In the genomic region with DNA sequence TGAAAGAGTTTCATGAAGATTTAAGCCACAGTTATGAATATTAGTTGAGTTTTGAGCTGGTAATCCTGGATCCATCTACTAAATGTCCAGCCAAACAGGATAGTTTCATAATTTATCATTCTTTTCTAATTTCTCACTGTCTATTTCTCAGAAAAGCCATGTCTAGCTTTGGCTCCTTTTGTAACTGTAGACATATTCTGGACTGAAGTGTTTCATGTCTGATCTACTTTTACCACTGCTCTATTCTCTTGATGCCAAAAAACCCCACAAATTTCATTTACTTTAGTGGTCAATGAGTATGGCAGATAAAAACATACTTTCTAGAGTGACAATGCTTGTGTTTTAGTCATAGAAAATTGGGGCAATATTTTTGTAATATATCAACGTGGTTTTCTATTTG, we compare ENCODE assay signal across 23 cellular contexts.
"Had no signal": no experiment of that assay in that cellular context is flagged by ENCODE, and none has a peak within 500 bp of the region (broad histone marks: within the 10 kb centered on the region; RNA-seq: fewer than 3 reads in every experiment).

No MANE protein-coding gene starts in this region.

- H3K9ac ChIP-seq: KMS-11 had no signal

- H3K9me3 ChIP-seq: MG63 had no signal

- H3K4me2 ChIP-seq: KMS-11 had no signal

- DNase-seq: activated CD4-positive, alpha-beta T cell treated with anti-CD3 and anti-CD28 coated beads for 4 hours; activated CD8-positive, alpha-beta memory T cell treated with anti-CD3 and anti-CD28 coated beads, Interleukin-2, amount 50 U/mL, for 48 hours; activated CD8-positive, alpha-beta T cell treated with anti-CD3 and anti-CD28 coated beads, Interleukin-2, amount 10 ng/mL, durations not matched to agents 7 days and 5 days; activated gamma-delta T cell; activated naive CD4-positive, alpha-beta T cell treated with anti-CD3 and anti-CD28 coated beads for 36 hours; activated T-cell treated with anti-CD3 and anti-CD28 coated beads, Interleukin-2, amount 50 U/mL, for 1 hour; amygdala; MG63; NCI-H1092 treated with DMSO at 0.1 percent for 48 hours; NCI-H1417 treated with DMSO at 0.1 percent for 48 hours; NCI-H1694 treated with DMSO at 0.1 percent for 48 hours; NCI-H2029 treated with DMSO at 0.1 percent for 48 hours; NCI-H345; NCI-H510A; NCI-H526 treated with DMSO at 0.1 percent for 48 hours; NCI-H82; SIG-M5; T-helper 17 cell; WERI-Rb-1 had no signal

- H3K36me3 ChIP-seq: MG63, WERI-Rb-1 had no signal

- H3K27ac ChIP-seq: KMS-11, WERI-Rb-1 had no signal

- ATAC-seq: activated CD8-positive, alpha-beta T cell treated with anti-CD3 and anti-CD28 coated beads, Interleukin-2, amount 10 ng/mL, durations not matched to agents 7 days and 5 days; T-helper 17 cell had no signal

- H3K9me3 Mint-ChIP-seq: activated naive CD4-positive, alpha-beta T cell treated with anti-CD3 and anti-CD28 coated beads for 36 hours; brain; central memory CD8-positive, alpha-beta T cell had no signal

- H3K27me3 ChIP-seq: MG63 had no signal

- H3K27ac Mint-ChIP-seq: activated CD8-positive, alpha-beta T cell treated with anti-CD3 and anti-CD28 coated beads, Interleukin-2, amount 10 ng/mL, durations not matched to agents 7 days and 5 days; activated naive CD4-positive, alpha-beta T cell treated with anti-CD3 and anti-CD28 coated beads for 36 hours; brain; T-helper 17 cell had no signal

- H3K4me3 Mint-ChIP-seq: activated CD8-positive, alpha-beta T cell treated with anti-CD3 and anti-CD28 coated beads, Interleukin-2, amount 10 ng/mL, durations not matched to agents 7 days and 5 days; activated naive CD4-positive, alpha-beta T cell treated with anti-CD3 and anti-CD28 coated beads for 36 hours; brain; central memory CD8-positive, alpha-beta T cell; T-helper 17 cell had no signal

- FAIRE-seq: astrocyte had no signal

- H3K27me3 Mint-ChIP-seq: brain had no signal

- H3K4me3 ChIP-seq: MG63 had no signal
